In the genomic region with DNA sequence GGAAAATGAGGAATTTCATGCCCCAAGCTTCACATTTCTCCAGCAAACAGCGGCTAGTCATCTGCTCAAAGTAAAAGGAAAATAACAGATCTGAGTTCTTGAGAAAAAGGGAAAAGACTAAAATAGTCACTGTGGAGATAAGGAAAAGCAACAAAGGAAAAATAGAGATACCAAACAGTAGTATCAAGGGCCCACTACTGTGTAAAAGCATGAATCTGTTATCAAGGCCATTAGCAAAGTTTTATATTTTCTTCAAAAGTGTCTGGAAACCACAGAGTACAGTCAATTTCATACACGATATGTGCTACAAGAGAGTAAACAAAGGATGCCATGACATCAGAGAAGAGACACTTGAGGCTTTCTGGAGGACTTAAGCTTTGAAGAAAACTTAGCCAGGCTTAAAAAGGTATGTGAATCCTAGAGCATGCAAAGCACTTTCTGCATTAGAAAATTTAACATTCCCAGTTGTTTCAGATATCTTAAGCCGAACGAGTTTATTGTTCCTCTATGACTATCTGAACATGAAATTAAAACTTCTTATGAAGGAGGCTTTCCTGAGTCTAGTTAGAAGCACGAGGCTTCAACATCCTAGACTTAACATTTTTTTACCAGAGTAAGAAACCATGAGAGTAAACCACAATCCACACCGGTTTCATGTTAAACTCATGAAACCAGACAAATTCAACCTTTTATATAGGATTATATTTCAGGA, we compare ENCODE assay signal across 8 cellular contexts. TPM values are rescaled to one million over a fixed set of nuclear protein-coding genes. Genes with fewer than 3 reads are reported as not detected.
A peak's percentile ranks its signal among the peaks of the same experiment; 100 is the strongest.
DNase-seq lines count a peak whose midpoint lies in the region; ATAC-seq, FAIRE-seq and TF ChIP-seq lines count a peak whose summit lies in the region.

No MANE protein-coding gene starts in this region.

- DNase-seq in GM12892 (ENCODE audit: insufficient read length) (peak; percentile 8), KG1 (lab: John Stamatoyannopoulos, UW) (peak; percentile 57), dorsolateral prefrontal cortex (no peak), ovary (no peak), NAMALWA (ENCODE audit: low spot score) (no peak)
- no peak for DNase-seq in T-helper 2 cell treated with Interferon-gamma antibody and Interleukin-4, amounts not matched to agents 5 μg/mL and 100 μg/mL, for 36 hours (ENCODE audit: low spot score)

- TF ChIP-seq CTCF in dorsolateral prefrontal cortex (IDR thresholded peaks at IDR 0.05 in 54 of 56, conservative IDR thresholded peaks at IDR 0.05 in 2 of 56; ENCODE audit: low read depth in 1 of 56, partially characterized antibody in 56 of 56): no peak
- no peak for TF ChIP-seq CTCF in ovary (IDR thresholded peaks at IDR 0.05)

- H3K9me3 Mint-ChIP-seq in T-helper 2 cell treated with Interferon-gamma antibody and Interleukin-4, amounts not matched to agents 5 μg/mL and 100 μg/mL, for 36 hours: no peaks in the 10 kb centered on the region

- no peak overlapping the region for H3K27ac Mint-ChIP-seq in T-helper 2 cell treated with Interferon-gamma antibody and Interleukin-4, amounts not matched to agents 5 μg/mL and 100 μg/mL, for 36 hours

- H3K9me3 ChIP-seq in ovary: no peaks in the 10 kb centered on the region

- H3K27ac ChIP-seq in dorsolateral prefrontal cortex (peak overlapping the region in 56 of 59 donors; percentile 12 to 96 (median 91)), ovary (peak overlapping the region; percentile 90 to 94)

- no peaks in the 10 kb centered on the region for H3K27me3 Mint-ChIP-seq in T-helper 2 cell treated with Interferon-gamma antibody and Interleukin-4, amounts not matched to agents 5 μg/mL and 100 μg/mL, for 36 hours (ENCODE audit: low read depth)

- no peaks in the 10 kb centered on the region for H3K36me3 ChIP-seq in ovary

- intact Hi-C loops in dorsolateral prefrontal cortex (cut with DNase I): loop anchor here (1.0 to 5.0 kb wide), 3 partner anchors 44 to 123 kb away; a partner anchor contains a TSS
- intact Hi-C loops in ovary (cut with DNase I): loop anchor here in 3 of 4 donors (5.0 to 10.0 kb wide), 3 partner anchors 80 to 128 kb away; a partner anchor contains a TSS

- H3K4me3 ChIP-seq in dorsolateral prefrontal cortex: peak overlapping the region; percentile 63 to 98 (median 89)
- peak overlapping the region; percentile 71 for H3K4me3 ChIP-seq in ovary

- H3K36me3 Mint-ChIP-seq in T-helper 2 cell treated with Interferon-gamma antibody and Interleukin-4, amounts not matched to agents 5 μg/mL and 100 μg/mL, for 36 hours (ENCODE audit: low read depth): peaks cover 24% of the 10 kb centered on the region

- ATAC-seq in GM21717 (IDR thresholded peaks at IDR 0.05; ENCODE audit: unreplicated experiment) (peak; percentile 22), HG03108 (IDR thresholded peaks at IDR 0.05; ENCODE audit: unreplicated experiment) (no peak)

- no peak for FAIRE-seq in GM12892 (lab: Jason Lieb, UNC)

- TF ChIP-seq POLR2A in GM12892 (IDR thresholded peaks at IDR 0.05; ENCODE audit: low read depth, low read length) (no peak), ovary (IDR thresholded peaks at IDR 0.05) (no peak)

- H3K27me3 ChIP-seq in dorsolateral prefrontal cortex (no peaks in the 10 kb centered on the region), ovary (no peaks in the 10 kb centered on the region)

- peaks cover 6% of the 10 kb centered on the region for H3K4me1 ChIP-seq in ovary (ENCODE audit: insufficient read depth)

- no peak for TF ChIP-seq EP300 in ovary (IDR thresholded peaks at IDR 0.05)

- H3K4me3 Mint-ChIP-seq in T-helper 2 cell treated with Interferon-gamma antibody and Interleukin-4, amounts not matched to agents 5 μg/mL and 100 μg/mL, for 36 hours: no peak overlapping the region

- H3K4me1 Mint-ChIP-seq in T-helper 2 cell treated with Interferon-gamma antibody and Interleukin-4, amounts not matched to agents 5 μg/mL and 100 μg/mL, for 36 hours (ENCODE audit: low read depth): peaks cover 30% of the 10 kb centered on the region

- WGBS in ovary, 3 donors: 1 to 5% (median 2%) methylated on average over 6 of the region's 6 CpGs

RNA-seq across cellular contexts. Expression of a gene that starts 1.2 kb away (rescaled TPM):
- polyA plus RNA-seq in GM12892 (2012; ENCODE audit: missing spikeins): 13.1 TPM
- total RNA-seq in dorsolateral prefrontal cortex (10 to 100 TPM; 14.3 to 56.7 (median 40.2) TPM), ovary (10 to 100 TPM; 15.7 to 26.0 (median 19.6) TPM)
- 10 to 100 TPM; 10.6 to 11.6 TPM for polyA plus RNA-seq in ovary

RNA-seq across cellular contexts. Expression of a gene that starts 43.6 kb away (rescaled TPM):
- polyA plus RNA-seq in GM12892 (2012; ENCODE audit: missing spikeins): 18.2 TPM
- 10 to 100 TPM; 30.2 to 83.2 (median 52.4) TPM for total RNA-seq in dorsolateral prefrontal cortex
- total RNA-seq in ovary: 10 to 100 TPM; 50.3 to 77.1 (median 60.0) TPM
- 10 to 100 TPM; 22.9 to 56.1 TPM for polyA plus RNA-seq in ovary

Comparison
In these comparisons a context has a peak if more than half of its experiments do, and no peak if none do; other contexts are left out.
1. DNase-seq: peak in GM12892 (single experiment) and KG1 (single experiment); none in dorsolateral prefrontal cortex (0 of 10), ovary (0 of 5), T-helper 2 cell treated with Interferon-gamma antibody and Interleukin-4, amounts not matched to agents 5 μg/mL and 100 μg/mL, for 36 hours (single experiment) and NAMALWA (single experiment).